In the genomic region with DNA sequence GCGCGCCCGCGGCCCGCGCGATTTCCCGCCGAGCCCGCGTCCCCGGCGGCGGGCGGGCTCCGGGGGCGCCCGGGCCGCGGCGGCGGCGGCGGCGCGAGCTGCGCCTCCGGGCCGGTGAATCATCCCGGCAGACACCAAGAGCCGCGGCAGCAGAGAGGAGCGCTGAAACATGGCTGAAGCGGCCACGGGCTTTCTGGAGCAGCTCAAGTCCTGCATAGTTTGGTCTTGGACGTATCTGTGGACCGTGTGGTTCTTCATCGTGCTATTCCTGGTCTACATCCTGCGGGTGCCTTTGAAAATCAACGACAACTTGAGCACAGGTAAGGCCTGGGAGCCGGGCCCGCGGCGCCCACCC, we compare ENCODE assay signal across 8 cellular contexts. TPM values are rescaled to one million over a fixed set of nuclear protein-coding genes. Genes with fewer than 3 reads are reported as not detected.
DNase-seq lines count a peak whose midpoint lies in the region; ATAC-seq and TF ChIP-seq lines count a peak whose summit lies in the region.

A gene with protein sequence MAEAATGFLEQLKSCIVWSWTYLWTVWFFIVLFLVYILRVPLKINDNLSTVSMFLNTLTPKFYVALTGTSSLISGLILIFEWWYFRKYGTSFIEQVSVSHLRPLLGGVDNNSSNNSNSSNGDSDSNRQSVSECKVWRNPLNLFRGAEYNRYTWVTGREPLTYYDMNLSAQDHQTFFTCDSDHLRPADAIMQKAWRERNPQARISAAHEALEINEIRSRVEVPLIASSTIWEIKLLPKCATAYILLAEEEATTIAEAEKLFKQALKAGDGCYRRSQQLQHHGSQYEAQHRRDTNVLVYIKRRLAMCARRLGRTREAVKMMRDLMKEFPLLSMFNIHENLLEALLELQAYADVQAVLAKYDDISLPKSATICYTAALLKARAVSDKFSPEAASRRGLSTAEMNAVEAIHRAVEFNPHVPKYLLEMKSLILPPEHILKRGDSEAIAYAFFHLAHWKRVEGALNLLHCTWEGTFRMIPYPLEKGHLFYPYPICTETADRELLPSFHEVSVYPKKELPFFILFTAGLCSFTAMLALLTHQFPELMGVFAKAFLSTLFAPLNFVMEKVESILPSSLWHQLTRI (plus strand): TSS at position 130 of the 355 bp plus-strand sequence. CDS start 40 bp downstream, at position 170.

- peak; percentile 25 for ATAC-seq in GM21619 (IDR thresholded peaks at IDR 0.05; ENCODE audit: unreplicated experiment)
- ATAC-seq in left cardiac atrium = peak; percentile 48 to 65

- H3K4me3 Mint-ChIP-seq in progenitor cell of endocrine pancreas (ENCODE audit: low read depth) = peak within 1 kb of the TSS; percentile 94
- H3K4me3 Mint-ChIP-seq in type B pancreatic cell = peak within 1 kb of the TSS; percentile 97

- H3K4me3 ChIP-seq in Karpas-422 (ENCODE audit: low read length) (peak within 1 kb of the TSS; percentile 77), adipocyte (ENCODE audit: low read length) (peak within 1 kb of the TSS; percentile 84)

- peaks cover 19% of the 10 kb centered on the region for H3K4me1 Mint-ChIP-seq in progenitor cell of endocrine pancreas (ENCODE audit: low read depth)
- H3K4me1 Mint-ChIP-seq in type B pancreatic cell (ENCODE audit: unreplicated experiment) = peaks cover 27% of the 10 kb centered on the region

- H3K9me2 ChIP-seq in Karpas-422 (replicated peaks; ENCODE audit: insufficient read depth, low read length) = no peaks in the 10 kb centered on the region

- no peaks in the 10 kb centered on the region for H3K9me3 ChIP-seq in Karpas-422 (ENCODE audit: low read length)
- no peaks in the 10 kb centered on the region for H3K9me3 ChIP-seq in adipocyte (ENCODE audit: control insufficient read depth, low read length)

- H3K27ac Mint-ChIP-seq in progenitor cell of endocrine pancreas (peak within 1 kb of the TSS; percentile 99), type B pancreatic cell (peak within 1 kb of the TSS; percentile 98)

- H3K27me3 ChIP-seq in Karpas-422 (ENCODE audit: low read length) = no peaks in the 10 kb centered on the region
- H3K27me3 ChIP-seq in adipocyte (replicated peaks; ENCODE audit: control insufficient read depth, insufficient read depth, low read length) = no peaks in the 10 kb centered on the region

- H3K27ac ChIP-seq in Karpas-422 (ENCODE audit: low read length) = no peak within 1 kb of the TSS

- no peaks in the 10 kb centered on the region for H3K79me2 ChIP-seq in Karpas-422 (ENCODE audit: low read length)

- intact Hi-C loops in left cardiac atrium (cut with DNase I) = loop anchor here in 1 of 2 donors (10.0 kb wide), 1 partner anchor 61 kb away; no protein-coding TSS in a partner anchor

- TF ChIP-seq CTCF in progenitor cell of endocrine pancreas (IDR thresholded peaks at IDR 0.05; ENCODE audit: unreplicated experiment) (no peak), type B pancreatic cell (conservative IDR thresholded peaks at IDR 0.05) (no peak)

- H3K36me3 ChIP-seq in Karpas-422 (ENCODE audit: insufficient read depth, low read length) (no peaks in the 10 kb centered on the region), adipocyte (ENCODE audit: control insufficient read depth, insufficient read depth, low read length, severe bottlenecking) (no peaks in the 10 kb centered on the region)

- H3K4me1 ChIP-seq in Karpas-422 (ENCODE audit: low read length) (peaks cover 11% of the 10 kb centered on the region), adipocyte (ENCODE audit: control insufficient read depth, insufficient read depth, low read length) (peaks cover 27% of the 10 kb centered on the region)

- no peaks in the 10 kb centered on the region for H3K9me3 Mint-ChIP-seq in progenitor cell of endocrine pancreas (ENCODE audit: low read depth)
- no peaks in the 10 kb centered on the region for H3K9me3 Mint-ChIP-seq in type B pancreatic cell

- H3K27me3 Mint-ChIP-seq in progenitor cell of endocrine pancreas = no peaks in the 10 kb centered on the region
- H3K27me3 Mint-ChIP-seq in type B pancreatic cell = no peaks in the 10 kb centered on the region

- DNase-seq in DMS79 treated with DMSO at 0.1 percent for 48 hours (lab: John Stamatoyannopoulos, UW) (peak; percentile 82), Karpas-422 (peak; percentile 74), SW 1271 (lab: John Stamatoyannopoulos, UW) (peak; percentile 15 to 59), adipocyte (ENCODE audit: low read depth) (peak; percentile 90), left cardiac atrium (peak; percentile 69), progenitor cell of endocrine pancreas (ENCODE audit: low spot score, unreplicated experiment) (peak; percentile 27), type B pancreatic cell (ENCODE audit: extremely low spot score, unreplicated experiment) (peak; percentile 73)

- no peaks in the 10 kb centered on the region for H4K20me1 ChIP-seq in Karpas-422 (ENCODE audit: insufficient read depth, low read depth, low read length)

- peaks cover 2% of the 10 kb centered on the region for H3K36me3 Mint-ChIP-seq in progenitor cell of endocrine pancreas (ENCODE audit: insufficient read depth)
- no peaks in the 10 kb centered on the region for H3K36me3 Mint-ChIP-seq in type B pancreatic cell

- peak within 1 kb of the TSS; percentile 94 for H3K4me2 ChIP-seq in Karpas-422 (ENCODE audit: low read depth, low read length, poor library complexity, severe bottlenecking)

- H2AFZ ChIP-seq in Karpas-422 (ENCODE audit: low read length) = peak within 1 kb of the TSS; percentile 99

- H3K9ac ChIP-seq in Karpas-422 (ENCODE audit: low read length) (peak within 1 kb of the TSS; percentile 83), adipocyte (ENCODE audit: low read length) (peak within 1 kb of the TSS; percentile 96)

RNA-seq across cellular contexts. Expression of the gene that starts here (rescaled TPM):
- 2.8 and 4.6 TPM in 2 replicates for total RNA-seq in Karpas-422 (2014; rRNA removed; shearing (Covaris generic); ENCODE audit: low replicate concordance)
- total RNA-seq in left cardiac atrium (10 to 100 TPM; 27.5 to 33.1 TPM), progenitor cell of endocrine pancreas (21.9 and 24.8 TPM in 2 replicates), type B pancreatic cell (ENCODE audit: low replicate concordance) (18.2 and 25.0 TPM in 2 replicates)

Comparison
In these comparisons a context has a peak if more than half of its experiments do, and no peak if none do; other contexts are left out.
1. DNase-seq: peak in every context shown above with its lines; median percentile 90 in adipocyte; 82 in DMS79 treated with DMSO at 0.1 percent for 48 hours; 74 in Karpas-422; 73 in type B pancreatic cell; 69 in left cardiac atrium; 37 in SW 1271; 27 in progenitor cell of endocrine pancreas.